ENCODE assay signal across 8 cellular contexts in the genomic region with DNA sequence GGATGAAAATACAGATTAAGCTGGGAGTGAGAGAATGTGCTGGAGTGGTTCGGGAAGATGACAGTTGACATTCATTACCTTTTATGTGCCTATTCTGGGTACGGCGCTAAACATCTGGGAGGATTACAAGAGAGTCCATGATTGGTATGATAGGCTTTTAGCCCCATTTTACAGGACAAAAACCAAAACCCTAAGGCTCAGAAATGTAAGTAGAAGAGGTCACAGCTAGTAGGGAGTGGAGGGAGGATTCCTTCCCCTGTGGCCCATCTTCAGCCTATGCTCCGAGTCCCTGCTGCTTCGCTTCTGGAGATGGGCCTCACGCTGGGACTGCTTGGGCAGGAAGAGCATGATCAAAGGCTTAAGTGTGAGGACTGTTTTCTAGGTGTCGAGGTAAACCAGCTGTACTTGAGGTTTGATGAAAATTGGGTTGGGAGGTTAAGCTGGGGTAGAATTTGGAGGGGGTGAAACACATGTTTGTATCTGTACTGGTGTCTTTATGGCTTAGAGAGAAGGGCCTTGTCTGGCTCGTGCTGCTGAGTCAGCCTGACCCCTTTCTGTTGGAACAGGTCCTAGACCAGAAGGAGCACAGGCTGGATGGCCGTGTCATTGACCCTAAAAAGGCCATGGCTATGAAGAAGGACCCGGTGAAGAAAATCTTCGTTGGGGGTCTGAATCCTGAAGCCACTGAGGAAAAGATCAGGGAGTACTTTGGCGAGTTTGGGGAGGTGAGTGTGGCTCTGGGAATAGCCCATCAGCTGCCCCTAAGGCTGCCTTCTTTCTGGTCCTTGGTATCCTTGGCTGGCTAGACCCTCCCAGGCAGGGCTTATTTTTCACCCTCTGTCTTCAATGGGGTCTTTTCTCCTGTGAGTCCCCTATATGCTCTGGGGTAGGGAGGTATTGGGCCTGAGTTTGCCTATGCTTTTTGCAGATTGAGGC. TPM values are rescaled to one million over a fixed set of nuclear protein-coding genes. Genes with fewer than 3 reads are reported as not detected.
DNase-seq lines count a peak whose midpoint lies in the region; ATAC-seq and TF ChIP-seq lines count a peak whose summit lies in the region.

No MANE protein-coding gene starts in this region.

- peaks cover 53 to 54% of the 10 kb centered on the region in 2 donors for H3K36me3 Mint-ChIP-seq in CD14-positive monocyte
- H3K36me3 Mint-ChIP-seq in natural killer cell treated with Interleukin-12 subunit alpha and Interleukin-12 subunit beta and Interleukin-15 and Interleukin-18, amount 100 ng/mL, for 72 hours, result peaks cover 33% of the 10 kb centered on the region

- peaks cover 47% of the 10 kb centered on the region for H3K36me3 ChIP-seq in MM.1S (replicated peaks; ENCODE audit: insufficient read depth, low read length)
- H3K36me3 ChIP-seq in ectodermal cell (ENCODE audit: control insufficient read depth, insufficient read depth, low read length), result peaks cover 58% of the 10 kb centered on the region

- H3K4me2 ChIP-seq in MM.1S (ENCODE audit: low read depth, low read length), result peak overlapping the region; percentile 94

- H3K9me3 Mint-ChIP-seq in CD14-positive monocyte, result no peaks in the 10 kb centered on the region
- H3K9me3 Mint-ChIP-seq in natural killer cell treated with Interleukin-12 subunit alpha and Interleukin-12 subunit beta and Interleukin-15 and Interleukin-18, amount 100 ng/mL, for 72 hours, result no peaks in the 10 kb centered on the region

- 63 to 69% methylated on average over 12 of the region's 12 CpGs for WGBS in ectodermal cell, 2 experiments

- H2AFZ ChIP-seq in MM.1S (ENCODE audit: low read length), result no peak overlapping the region

- H3K9me2 ChIP-seq in MM.1S (replicated peaks; ENCODE audit: insufficient read depth, low read length), result no peaks in the 10 kb centered on the region

- H3K9me3 ChIP-seq in MM.1S (replicated peaks; ENCODE audit: insufficient read depth, low read length) (no peaks in the 10 kb centered on the region), ectodermal cell (ENCODE audit: control insufficient read depth, low read length) (no peaks in the 10 kb centered on the region)

- H4K20me1 ChIP-seq in MM.1S (ENCODE audit: insufficient read depth, low read length), result peaks cover 54% of the 10 kb centered on the region

- no peak for ATAC-seq in natural killer cell treated with Interleukin-12 subunit alpha and Interleukin-12 subunit beta and Interleukin-15 and Interleukin-18, amount 100 ng/mL, for 72 hours
- ATAC-seq in HG02623 (IDR thresholded peaks at IDR 0.05; ENCODE audit: unreplicated experiment), result no peak

- no peaks in the 10 kb centered on the region for H3K27me3 ChIP-seq in MM.1S (replicated peaks; ENCODE audit: insufficient read depth, low read length)
- peaks cover 10% of the 10 kb centered on the region for H3K27me3 ChIP-seq in ectodermal cell (ENCODE audit: control insufficient read depth, insufficient read depth, low read length, poor library complexity, severe bottlenecking)

- H3K4me3 ChIP-seq in MM.1S (ENCODE audit: low read length) (peak overlapping the region; percentile 74), ectodermal cell (ENCODE audit: insufficient read depth, low read depth, low read length) (peak overlapping the region; percentile 90)

- H3F3A ChIP-seq in MM.1S (ENCODE audit: insufficient read depth, low read length), result peaks cover 37% of the 10 kb centered on the region

- H3K27ac Mint-ChIP-seq in CD14-positive monocyte, result peak overlapping the region in 6 of 7 donors; percentile 2 to 80 (median 67)
- peak overlapping the region; percentile 75 to 90 for H3K27ac Mint-ChIP-seq in natural killer cell treated with Interleukin-12 subunit alpha and Interleukin-12 subunit beta and Interleukin-15 and Interleukin-18, amount 100 ng/mL, for 72 hours

- H3K4me1 ChIP-seq in MM.1S (ENCODE audit: low read length) (peaks cover 13% of the 10 kb centered on the region), ectodermal cell (ENCODE audit: control insufficient read depth, insufficient read depth, low read length) (peaks cover 14% of the 10 kb centered on the region)

- DNase-seq in CD14-positive monocyte (ENCODE audit: low spot score) (no peak), MM.1S (no peak), NCI-H69 (lab: John Stamatoyannopoulos, UW) (no peak), SK-N-DZ (ENCODE audit: low spot score) (no peak), mucosa of gallbladder (ENCODE audit: low spot score) (no peak)
- no peak for DNase-seq in natural killer cell treated with Interleukin-12 subunit alpha and Interleukin-12 subunit beta and Interleukin-15 and Interleukin-18, amount 100 ng/mL, for 72 hours (ENCODE audit: low spot score)

- H3K4me3 Mint-ChIP-seq in CD14-positive monocyte, result peak overlapping the region; percentile 58 to 77
- H3K4me3 Mint-ChIP-seq in natural killer cell treated with Interleukin-12 subunit alpha and Interleukin-12 subunit beta and Interleukin-15 and Interleukin-18, amount 100 ng/mL, for 72 hours, result peak overlapping the region; percentile 90

- peaks cover 66% of the 10 kb centered on the region for H3K79me2 ChIP-seq in MM.1S (ENCODE audit: low read length)

- peaks cover 0 to 1% (median 0%) of the 10 kb centered on the region in 3 donors for H3K27me3 Mint-ChIP-seq in CD14-positive monocyte (ENCODE audit: low read depth in 3 of 3)
- H3K27me3 Mint-ChIP-seq in natural killer cell treated with Interleukin-12 subunit alpha and Interleukin-12 subunit beta and Interleukin-15 and Interleukin-18, amount 100 ng/mL, for 72 hours, result no peaks in the 10 kb centered on the region

- H3K9ac ChIP-seq in MM.1S (ENCODE audit: low read length), result peak overlapping the region; percentile 89; the same call in 1 of the 2 replicates

- TF ChIP-seq CTCF in CD14-positive monocyte (IDR thresholded peaks at IDR 0.05) (no peak), MM.1S (IDR thresholded peaks at IDR 0.05; ENCODE audit: low read length) (no peak)

- H3K27ac ChIP-seq in MM.1S (ENCODE audit: low read length) (no peak overlapping the region), ectodermal cell (ENCODE audit: insufficient read depth, low read depth, low read length, poor library complexity, severe bottlenecking) (no peak overlapping the region)

- intact Hi-C loops in CD14-positive monocyte (cut with micrococcal nuclease), result no loop called here

- H3K4me1 Mint-ChIP-seq in CD14-positive monocyte, result peaks cover 44% of the 10 kb centered on the region
- H3K4me1 Mint-ChIP-seq in natural killer cell treated with Interleukin-12 subunit alpha and Interleukin-12 subunit beta and Interleukin-15 and Interleukin-18, amount 100 ng/mL, for 72 hours (ENCODE audit: low read depth in 2 of 2), result peaks cover 42 to 43% of the 10 kb centered on the region in 2 donors

RNA-seq across cellular contexts. Expression of gene HNRNPAB, which starts 2.1 kb away (rescaled TPM):
- polyA plus RNA-seq in CD14-positive monocyte, result 10 to 100 TPM; 54.2 to 59.4 TPM
- polyA plus RNA-seq in ectodermal cell (2013, experiment 1 of 4), result 419 TPM
- 408 TPM for polyA plus RNA-seq in ectodermal cell (2013, experiment 2 of 4)
- polyA plus RNA-seq in ectodermal cell (2013, experiment 3 of 4), result 266 TPM
- polyA plus RNA-seq in ectodermal cell (2013, experiment 4 of 4), result 285 TPM
- 100 to 1,000 TPM; 314 to 481 TPM for total RNA-seq in natural killer cell treated with Interleukin-12 subunit alpha and Interleukin-12 subunit beta and Interleukin-15 and Interleukin-18, amount 100 ng/mL, for 72 hours
- 198 and 227 TPM in 2 replicates for polyA plus RNA-seq in SK-N-DZ (2014; cell fraction: cytosol; rRNA removed)
- 117 and 183 TPM in 2 replicates for polyA plus RNA-seq in SK-N-DZ (2014; cell fraction: nucleus; rRNA removed)
- total RNA-seq in mucosa of gallbladder, result 110 TPM

RNA-seq across cellular contexts. Expression of gene GMCL2, which starts 19.3 kb away (rescaled TPM):
- not detected for polyA plus RNA-seq in CD14-positive monocyte
- polyA plus RNA-seq in ectodermal cell (2013, experiment 1 of 4), result not detected
- polyA plus RNA-seq in ectodermal cell (2013, experiment 2 of 4), result not detected
- polyA plus RNA-seq in ectodermal cell (2013, experiment 3 of 4), result not detected
- polyA plus RNA-seq in ectodermal cell (2013, experiment 4 of 4), result not detected
- total RNA-seq in natural killer cell treated with Interleukin-12 subunit alpha and Interleukin-12 subunit beta and Interleukin-15 and Interleukin-18, amount 100 ng/mL, for 72 hours, result not detected
- polyA plus RNA-seq in SK-N-DZ (2014; cell fraction: cytosol; rRNA removed), result not detected in 2 replicates
- polyA plus RNA-seq in SK-N-DZ (2014; cell fraction: nucleus; rRNA removed), result not detected in 2 replicates
- total RNA-seq in mucosa of gallbladder, result not detected

RNA-seq across cellular contexts. Expression of gene PHYKPL, which starts 26.2 kb away (rescaled TPM):
- 10 to 100 TPM; 39.2 to 43.0 TPM for polyA plus RNA-seq in CD14-positive monocyte
- 33.6 TPM for polyA plus RNA-seq in ectodermal cell (2013, experiment 1 of 4)
- polyA plus RNA-seq in ectodermal cell (2013, experiment 2 of 4), result 38.2 TPM
- 27.4 TPM for polyA plus RNA-seq in ectodermal cell (2013, experiment 3 of 4)
- polyA plus RNA-seq in ectodermal cell (2013, experiment 4 of 4), result 38.5 TPM
- total RNA-seq in natural killer cell treated with Interleukin-12 subunit alpha and Interleukin-12 subunit beta and Interleukin-15 and Interleukin-18, amount 100 ng/mL, for 72 hours, result 100 to 1,000 TPM; 133 to 191 TPM
- polyA plus RNA-seq in SK-N-DZ (2014; cell fraction: cytosol; rRNA removed), result 6.3 and 6.7 TPM in 2 replicates
- polyA plus RNA-seq in SK-N-DZ (2014; cell fraction: nucleus; rRNA removed), result 45.2 and 56.1 TPM in 2 replicates
- total RNA-seq in mucosa of gallbladder, result 95.4 TPM

RNA-seq across cellular contexts. Expression of gene NHP2, which starts 52.7 kb away (rescaled TPM):
- polyA plus RNA-seq in CD14-positive monocyte, result 100 to 1,000 TPM; 108 to 139 TPM
- 189 TPM for polyA plus RNA-seq in ectodermal cell (2013, experiment 1 of 4)
- 182 TPM for polyA plus RNA-seq in ectodermal cell (2013, experiment 2 of 4)
- 163 TPM for polyA plus RNA-seq in ectodermal cell (2013, experiment 3 of 4)
- 174 TPM for polyA plus RNA-seq in ectodermal cell (2013, experiment 4 of 4)
- total RNA-seq in natural killer cell treated with Interleukin-12 subunit alpha and Interleukin-12 subunit beta and Interleukin-15 and Interleukin-18, amount 100 ng/mL, for 72 hours, result 100 to 1,000 TPM; 139 to 196 TPM
- polyA plus RNA-seq in SK-N-DZ (2014; cell fraction: cytosol; rRNA removed), result 979 and 1,102 TPM in 2 replicates
- polyA plus RNA-seq in SK-N-DZ (2014; cell fraction: nucleus; rRNA removed), result 486 and 595 TPM in 2 replicates
- 69.4 TPM for total RNA-seq in mucosa of gallbladder
